ENCODE assay signal across 1 cellular context in the genomic region with DNA sequence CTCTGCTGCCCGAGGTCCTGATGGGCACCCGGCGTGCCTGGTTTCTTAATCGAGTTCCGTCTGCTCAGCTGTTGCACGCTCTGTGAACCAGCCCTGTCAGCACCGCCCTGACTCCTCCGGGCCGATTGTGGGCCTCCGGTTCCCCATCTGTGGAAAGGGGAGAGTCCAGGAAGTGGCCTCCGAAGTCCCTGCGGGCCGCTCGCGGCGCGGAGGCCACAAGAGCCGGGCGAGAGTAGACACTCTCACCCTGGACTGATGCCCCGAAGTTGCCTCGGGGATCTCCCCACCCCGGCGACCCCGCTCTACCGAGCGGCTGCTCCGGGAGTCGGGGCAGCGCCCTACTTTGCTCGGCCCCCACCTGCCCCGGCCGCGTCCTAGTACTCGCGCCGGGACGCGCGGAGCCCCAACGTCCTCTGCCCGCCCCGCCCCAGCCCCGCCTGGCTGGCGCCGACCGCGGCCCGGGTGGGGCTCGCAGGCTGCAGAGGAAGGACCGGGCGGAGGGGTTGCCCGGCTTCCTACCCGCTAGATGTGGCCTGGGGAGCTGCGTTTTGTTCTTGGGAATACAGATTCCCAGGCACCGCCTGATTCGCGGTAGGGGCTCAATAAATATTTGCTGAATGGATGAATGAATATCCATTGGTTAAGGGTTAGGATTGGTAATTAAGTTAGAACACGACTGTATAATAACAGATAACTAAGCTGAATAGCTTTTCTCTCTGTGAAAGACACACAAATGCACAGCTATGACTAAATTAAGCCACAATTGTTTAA.
TF ChIP-seq lines count a peak whose summit lies in the region.

No MANE protein-coding gene starts in this region.

TF ChIP-seq in K562, 482 proteins besides CTCF, POLR2A, EP300 and RAD21 (continued from another document and continues in another):
- TF ChIP-seq, protein P1, sequence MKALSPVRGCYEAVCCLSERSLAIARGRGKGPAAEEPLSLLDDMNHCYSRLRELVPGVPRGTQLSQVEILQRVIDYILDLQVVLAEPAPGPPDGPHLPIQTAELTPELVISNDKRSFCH (CRISPR knock-in tag; IDR thresholded peaks at IDR 0.05): no peak
- TF ChIP-seq, protein P1 (tag; IDR thresholded peaks at IDR 0.05): 0 out of 2 replicates have a peak, but pooled peaks have one; percentile 37
- TF ChIP-seq, protein P2, sequence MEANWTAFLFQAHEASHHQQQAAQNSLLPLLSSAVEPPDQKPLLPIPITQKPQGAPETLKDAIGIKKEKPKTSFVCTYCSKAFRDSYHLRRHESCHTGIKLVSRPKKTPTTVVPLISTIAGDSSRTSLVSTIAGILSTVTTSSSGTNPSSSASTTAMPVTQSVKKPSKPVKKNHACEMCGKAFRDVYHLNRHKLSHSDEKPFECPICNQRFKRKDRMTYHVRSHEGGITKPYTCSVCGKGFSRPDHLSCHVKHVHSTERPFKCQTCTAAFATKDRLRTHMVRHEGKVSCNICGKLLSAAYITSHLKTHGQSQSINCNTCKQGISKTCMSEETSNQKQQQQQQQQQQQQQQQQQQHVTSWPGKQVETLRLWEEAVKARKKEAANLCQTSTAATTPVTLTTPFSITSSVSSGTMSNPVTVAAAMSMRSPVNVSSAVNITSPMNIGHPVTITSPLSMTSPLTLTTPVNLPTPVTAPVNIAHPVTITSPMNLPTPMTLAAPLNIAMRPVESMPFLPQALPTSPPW (CRISPR knock-in tag; IDR thresholded peaks at IDR 0.05): peak; percentile 83
- TF ChIP-seq MAZ (CRISPR knock-in tag; conservative IDR thresholded peaks at IDR 0.05 in 1 of 2, IDR thresholded peaks at IDR 0.05 in 1 of 2): peak; percentile 66 to 94; a peak in 3 of 4 replicates
- no peak for TF ChIP-seq CCAR2 (IDR thresholded peaks at IDR 0.05; ENCODE audit: low read depth, low read length)
- no peak for TF ChIP-seq NFIX (CRISPR knock-in tag; IDR thresholded peaks at IDR 0.05; ENCODE audit: low read depth)
- TF ChIP-seq, protein P3, sequence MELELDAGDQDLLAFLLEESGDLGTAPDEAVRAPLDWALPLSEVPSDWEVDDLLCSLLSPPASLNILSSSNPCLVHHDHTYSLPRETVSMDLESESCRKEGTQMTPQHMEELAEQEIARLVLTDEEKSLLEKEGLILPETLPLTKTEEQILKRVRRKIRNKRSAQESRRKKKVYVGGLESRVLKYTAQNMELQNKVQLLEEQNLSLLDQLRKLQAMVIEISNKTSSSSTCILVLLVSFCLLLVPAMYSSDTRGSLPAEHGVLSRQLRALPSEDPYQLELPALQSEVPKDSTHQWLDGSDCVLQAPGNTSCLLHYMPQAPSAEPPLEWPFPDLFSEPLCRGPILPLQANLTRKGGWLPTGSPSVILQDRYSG (tag; conservative IDR thresholded peaks at IDR 0.05; ENCODE audit: low read depth): no peak
- TF ChIP-seq, protein P4, sequence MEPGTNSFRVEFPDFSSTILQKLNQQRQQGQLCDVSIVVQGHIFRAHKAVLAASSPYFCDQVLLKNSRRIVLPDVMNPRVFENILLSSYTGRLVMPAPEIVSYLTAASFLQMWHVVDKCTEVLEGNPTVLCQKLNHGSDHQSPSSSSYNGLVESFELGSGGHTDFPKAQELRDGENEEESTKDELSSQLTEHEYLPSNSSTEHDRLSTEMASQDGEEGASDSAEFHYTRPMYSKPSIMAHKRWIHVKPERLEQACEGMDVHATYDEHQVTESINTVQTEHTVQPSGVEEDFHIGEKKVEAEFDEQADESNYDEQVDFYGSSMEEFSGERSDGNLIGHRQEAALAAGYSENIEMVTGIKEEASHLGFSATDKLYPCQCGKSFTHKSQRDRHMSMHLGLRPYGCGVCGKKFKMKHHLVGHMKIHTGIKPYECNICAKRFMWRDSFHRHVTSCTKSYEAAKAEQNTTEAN (CRISPR knock-in tag; IDR thresholded peaks at IDR 0.05): 0 out of 2 replicates have a peak, but pooled peaks have one; percentile 23
- 0 out of 4 replicates have a peak, but pooled peaks have one; percentile 26 to 45 for TF ChIP-seq NONO (IDR thresholded peaks at IDR 0.05; ENCODE audit: low read depth in 2 of 2, low read length in 1 of 2)
- no peak for TF ChIP-seq ZNF785 (CRISPR knock-in tag; IDR thresholded peaks at IDR 0.05)
- TF ChIP-seq, protein P5, sequence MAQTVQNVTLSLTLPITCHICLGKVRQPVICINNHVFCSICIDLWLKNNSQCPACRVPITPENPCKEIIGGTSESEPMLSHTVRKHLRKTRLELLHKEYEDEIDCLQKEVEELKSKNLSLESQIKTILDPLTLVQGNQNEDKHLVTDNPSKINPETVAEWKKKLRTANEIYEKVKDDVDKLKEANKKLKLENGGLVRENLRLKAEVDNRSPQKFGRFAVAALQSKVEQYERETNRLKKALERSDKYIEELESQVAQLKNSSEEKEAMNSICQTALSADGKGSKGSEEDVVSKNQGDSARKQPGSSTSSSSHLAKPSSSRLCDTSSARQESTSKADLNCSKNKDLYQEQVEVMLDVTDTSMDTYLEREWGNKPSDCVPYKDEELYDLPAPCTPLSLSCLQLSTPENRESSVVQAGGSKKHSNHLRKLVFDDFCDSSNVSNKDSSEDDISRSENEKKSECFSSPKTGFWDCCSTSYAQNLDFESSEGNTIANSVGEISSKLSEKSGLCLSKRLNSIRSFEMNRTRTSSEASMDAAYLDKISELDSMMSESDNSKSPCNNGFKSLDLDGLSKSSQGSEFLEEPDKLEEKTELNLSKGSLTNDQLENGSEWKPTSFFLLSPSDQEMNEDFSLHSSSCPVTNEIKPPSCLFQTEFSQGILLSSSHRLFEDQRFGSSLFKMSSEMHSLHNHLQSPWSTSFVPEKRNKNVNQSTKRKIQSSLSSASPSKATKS (CRISPR knock-in tag; IDR thresholded peaks at IDR 0.05): no peak
- TF ChIP-seq, protein P6, sequence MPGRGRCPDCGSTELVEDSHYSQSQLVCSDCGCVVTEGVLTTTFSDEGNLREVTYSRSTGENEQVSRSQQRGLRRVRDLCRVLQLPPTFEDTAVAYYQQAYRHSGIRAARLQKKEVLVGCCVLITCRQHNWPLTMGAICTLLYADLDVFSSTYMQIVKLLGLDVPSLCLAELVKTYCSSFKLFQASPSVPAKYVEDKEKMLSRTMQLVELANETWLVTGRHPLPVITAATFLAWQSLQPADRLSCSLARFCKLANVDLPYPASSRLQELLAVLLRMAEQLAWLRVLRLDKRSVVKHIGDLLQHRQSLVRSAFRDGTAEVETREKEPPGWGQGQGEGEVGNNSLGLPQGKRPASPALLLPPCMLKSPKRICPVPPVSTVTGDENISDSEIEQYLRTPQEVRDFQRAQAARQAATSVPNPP (IDR thresholded peaks at IDR 0.05; ENCODE audit: borderline replicate concordance, insufficient read depth, insufficient read length): peak; percentile 70
- no peak for TF ChIP-seq POLR3A (IDR thresholded peaks at IDR 0.05; ENCODE audit: borderline replicate concordance, extremely low read depth, insufficient read depth, insufficient read length)
- no peak for TF ChIP-seq MAFF (IDR thresholded peaks at IDR 0.05; ENCODE audit: low read length)
- TF ChIP-seq MTA3 (IDR thresholded peaks at IDR 0.05; ENCODE audit: borderline replicate concordance): peak; percentile 85
- peak; percentile 97 for TF ChIP-seq SMAD4 (CRISPR knock-in tag; conservative IDR thresholded peaks at IDR 0.05)
- peak; percentile 85; the same call in 1 of the 2 replicates for TF ChIP-seq GATAD2A (IDR thresholded peaks at IDR 0.05)
- TF ChIP-seq SIX5 (IDR thresholded peaks at IDR 0.05; ENCODE audit: borderline replicate concordance in 1 of 2, insufficient read depth in 1 of 2, low read depth in 1 of 2, low read length in 2 of 2): no peak
- peak; percentile 42; the same call in 1 of the 2 replicates for TF ChIP-seq KAT7 (CRISPR knock-in tag; IDR thresholded peaks at IDR 0.05; ENCODE audit: borderline replicate concordance)
- TF ChIP-seq SAFB (IDR thresholded peaks at IDR 0.05; ENCODE audit: borderline replicate concordance, low read depth, low read length): peak; percentile 21; the same call in 1 of the 2 replicates
- peak; percentile 68 for TF ChIP-seq TAF1 (IDR thresholded peaks at IDR 0.05; ENCODE audit: control insufficient read depth, extremely low read depth, insufficient read depth, low read length, severe bottlenecking)
- no peak for TF ChIP-seq KHSRP (IDR thresholded peaks at IDR 0.05)
- no peak; the same call in 1 of the 2 replicates for TF ChIP-seq TARDBP (IDR thresholded peaks at IDR 0.05)
- no peak for TF ChIP-seq ZNF445 (CRISPR knock-in tag; IDR thresholded peaks at IDR 0.05; ENCODE audit: low read depth)
- 0 out of 2 replicates have a peak, but pooled peaks have one; percentile 48 for TF ChIP-seq MYBL2 (IDR thresholded peaks at IDR 0.05; ENCODE audit: low read depth)
- no peak for TF ChIP-seq MYBL2 (CRISPR knock-in tag; IDR thresholded peaks at IDR 0.05; ENCODE audit: borderline replicate concordance)
- TF ChIP-seq ZNF696 (CRISPR knock-in tag; conservative IDR thresholded peaks at IDR 0.05): no peak
- peak; percentile 67; the same call in 1 of the 2 replicates for TF ChIP-seq PML (IDR thresholded peaks at IDR 0.05; ENCODE audit: low read length)
- TF ChIP-seq, protein P7, sequence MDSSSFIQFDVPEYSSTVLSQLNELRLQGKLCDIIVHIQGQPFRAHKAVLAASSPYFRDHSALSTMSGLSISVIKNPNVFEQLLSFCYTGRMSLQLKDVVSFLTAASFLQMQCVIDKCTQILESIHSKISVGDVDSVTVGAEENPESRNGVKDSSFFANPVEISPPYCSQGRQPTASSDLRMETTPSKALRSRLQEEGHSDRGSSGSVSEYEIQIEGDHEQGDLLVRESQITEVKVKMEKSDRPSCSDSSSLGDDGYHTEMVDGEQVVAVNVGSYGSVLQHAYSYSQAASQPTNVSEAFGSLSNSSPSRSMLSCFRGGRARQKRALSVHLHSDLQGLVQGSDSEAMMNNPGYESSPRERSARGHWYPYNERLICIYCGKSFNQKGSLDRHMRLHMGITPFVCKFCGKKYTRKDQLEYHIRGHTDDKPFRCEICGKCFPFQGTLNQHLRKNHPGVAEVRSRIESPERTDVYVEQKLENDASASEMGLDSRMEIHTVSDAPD (CRISPR knock-in tag; IDR thresholded peaks at IDR 0.05): no peak
- TF ChIP-seq, protein P8, sequence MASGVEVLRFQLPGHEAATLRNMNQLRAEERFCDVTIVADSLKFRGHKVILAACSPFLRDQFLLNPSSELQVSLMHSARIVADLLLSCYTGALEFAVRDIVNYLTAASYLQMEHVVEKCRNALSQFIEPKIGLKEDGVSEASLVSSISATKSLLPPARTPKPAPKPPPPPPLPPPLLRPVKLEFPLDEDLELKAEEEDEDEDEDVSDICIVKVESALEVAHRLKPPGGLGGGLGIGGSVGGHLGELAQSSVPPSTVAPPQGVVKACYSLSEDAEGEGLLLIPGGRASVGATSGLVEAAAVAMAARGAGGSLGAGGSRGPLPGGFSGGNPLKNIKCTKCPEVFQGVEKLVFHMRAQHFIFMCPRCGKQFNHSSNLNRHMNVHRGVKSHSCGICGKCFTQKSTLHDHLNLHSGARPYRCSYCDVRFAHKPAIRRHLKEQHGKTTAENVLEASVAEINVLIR (CRISPR knock-in tag; IDR thresholded peaks at IDR 0.05): no peak
- TF ChIP-seq, protein P9, sequence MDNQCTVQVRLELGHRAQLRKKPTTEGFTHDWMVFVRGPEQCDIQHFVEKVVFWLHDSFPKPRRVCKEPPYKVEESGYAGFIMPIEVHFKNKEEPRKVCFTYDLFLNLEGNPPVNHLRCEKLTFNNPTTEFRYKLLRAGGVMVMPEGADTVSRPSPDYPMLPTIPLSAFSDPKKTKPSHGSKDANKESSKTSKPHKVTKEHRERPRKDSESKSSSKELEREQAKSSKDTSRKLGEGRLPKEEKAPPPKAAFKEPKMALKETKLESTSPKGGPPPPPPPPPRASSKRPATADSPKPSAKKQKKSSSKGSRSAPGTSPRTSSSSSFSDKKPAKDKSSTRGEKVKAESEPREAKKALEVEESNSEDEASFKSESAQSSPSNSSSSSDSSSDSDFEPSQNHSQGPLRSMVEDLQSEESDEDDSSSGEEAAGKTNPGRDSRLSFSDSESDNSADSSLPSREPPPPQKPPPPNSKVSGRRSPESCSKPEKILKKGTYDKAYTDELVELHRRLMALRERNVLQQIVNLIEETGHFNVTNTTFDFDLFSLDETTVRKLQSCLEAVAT (IDR thresholded peaks at IDR 0.05): 0 out of 4 replicates have a peak, but pooled peaks have one; percentile 8 to 61
- TF ChIP-seq CHCHD3 (CRISPR knock-in tag; IDR thresholded peaks at IDR 0.05): no peak
- peak; percentile 79 for TF ChIP-seq ARID4B (CRISPR knock-in tag; IDR thresholded peaks at IDR 0.05)
- peak; percentile 63; the same call in 1 of the 2 replicates for TF ChIP-seq POLR2H (tag; IDR thresholded peaks at IDR 0.05; ENCODE audit: low read depth)
- peak; percentile 49; the same call in 1 of the 2 replicates for TF ChIP-seq ETV5 (CRISPR knock-in tag; IDR thresholded peaks at IDR 0.05; ENCODE audit: low read depth)
- TF ChIP-seq PTRF (tag; IDR thresholded peaks at IDR 0.05): no peak
